24 cellular contexts compared by ENCODE assay signal in the genomic region with DNA sequence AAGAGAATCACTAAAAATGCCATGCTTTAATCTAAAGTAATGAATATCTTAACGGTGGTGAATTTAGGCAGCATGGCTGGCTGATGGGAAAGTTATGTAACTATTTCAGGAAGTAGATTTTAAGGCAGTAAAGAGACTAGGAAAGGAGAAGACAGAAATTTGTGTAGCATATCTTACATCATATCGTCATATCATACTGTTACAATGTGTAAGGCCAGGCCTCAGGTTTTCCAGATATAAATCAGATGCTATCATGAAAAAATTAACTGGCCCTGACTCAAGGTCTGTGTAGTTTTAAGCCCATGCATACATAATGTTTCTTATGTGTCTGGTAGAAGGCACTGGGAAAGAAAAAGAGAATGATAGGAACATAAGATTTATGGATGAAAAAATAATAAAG. TPM values are rescaled to one million over a fixed set of nuclear protein-coding genes. Genes with fewer than 3 reads are reported as not detected.
"Had no signal": no experiment of that assay in that cellular context is flagged by ENCODE, and none has a peak within 500 bp of the region (broad histone marks: within the 10 kb centered on the region; RNA-seq: fewer than 3 reads in every experiment).

No MANE protein-coding gene starts in this region.

- H3K4me1 ChIP-seq: breast epithelium, testis had no signal

- H3K4me1 Mint-ChIP-seq: activated naive CD8-positive, alpha-beta T cell treated with anti-CD3 and anti-CD28 coated beads for 36 hours; central memory CD8-positive, alpha-beta T cell; immature natural killer cell; naive B cell had no signal

- H3K9me3 ChIP-seq: esophagus muscularis mucosa, testis had no signal

- H3K27me3 Mint-ChIP-seq: activated T-cell treated with anti-CD3 and anti-CD28 coated beads, Interleukin-2, amount 50 U/mL, for 24 hours had no signal

- H3K27me3 ChIP-seq: breast epithelium, esophagus muscularis mucosa, hepatocyte, left lung, testis had no signal

- ATAC-seq: effector memory CD8-positive, alpha-beta T cell; left lung; WTC11 had no signal

- DNase-seq: activated CD4-positive, alpha-beta T cell treated with anti-CD3 and anti-CD28 coated beads, Interleukin-2, amount 50 U/mL, for 4 hours; activated CD8-positive, alpha-beta memory T cell treated with anti-CD3 and anti-CD28 coated beads for 24 hours; activated CD8-positive, alpha-beta memory T cell treated with anti-CD3 and anti-CD28 coated beads, Interleukin-2, amount 50 U/mL, for 4 hours; activated naive CD4-positive, alpha-beta T cell treated with Interleukin-2 at 50 U/mL for 16 hours; activated naive CD8-positive, alpha-beta T cell treated with anti-CD3 and anti-CD28 coated beads for 36 hours; activated T-cell treated with anti-CD3 and anti-CD28 coated beads, Interleukin-2, amount 50 U/mL, for 24 hours; amniotic stem cell; effector memory CD8-positive, alpha-beta T cell; glutamatergic neuron; immature natural killer cell; left lung; naive B cell; occipital lobe; stimulated activated CD4-positive, alpha-beta T cell treated with anti-CD3 and anti-CD28 coated beads, Interleukin-4, amount 100 ng/mL, for 1 hour; stimulated activated naive CD4-positive, alpha-beta T cell; testis had no signal

- H3K36me3 Mint-ChIP-seq: activated naive CD8-positive, alpha-beta T cell treated with anti-CD3 and anti-CD28 coated beads for 36 hours; immature natural killer cell; WTC11 had no signal

- H3K9me3 Mint-ChIP-seq: activated T-cell treated with anti-CD3 and anti-CD28 coated beads, Interleukin-2, amount 50 U/mL, for 24 hours; activated T-helper 2 cell treated with anti-CD3 and anti-CD28 coated beads, Interferon-gamma antibody, Interleukin-2, Interleukin-4, amounts not matched to agents 10 μg/mL and 5 μg/mL and 100 μg/mL, durations not matched to agents 14 hours and 24 hours and 36 hours; central memory CD8-positive, alpha-beta T cell; effector memory CD8-positive, alpha-beta T cell had no signal

- H3K36me3 ChIP-seq: breast epithelium, esophagus muscularis mucosa, left lung had no signal

- H3K27ac Mint-ChIP-seq: activated naive CD8-positive, alpha-beta T cell treated with anti-CD3 and anti-CD28 coated beads for 36 hours; activated T-cell treated with anti-CD3 and anti-CD28 coated beads, Interleukin-2, amount 50 U/mL, for 24 hours; activated T-helper 2 cell treated with anti-CD3 and anti-CD28 coated beads, Interferon-gamma antibody, Interleukin-2, Interleukin-4, amounts not matched to agents 10 μg/mL and 5 μg/mL and 100 μg/mL, durations not matched to agents 14 hours and 24 hours and 36 hours; effector memory CD8-positive, alpha-beta T cell; immature natural killer cell; naive B cell; WTC11 had no signal

- H3K27ac ChIP-seq: breast epithelium, esophagus muscularis mucosa, hepatocyte, left lung, testis had no signal

- H3K4me3 ChIP-seq: breast epithelium, esophagus muscularis mucosa, hepatocyte, left lung, lung, testis had no signal

- H3K4me3 Mint-ChIP-seq: activated naive CD8-positive, alpha-beta T cell treated with anti-CD3 and anti-CD28 coated beads for 36 hours; activated T-cell treated with anti-CD3 and anti-CD28 coated beads, Interleukin-2, amount 50 U/mL, for 24 hours; central memory CD8-positive, alpha-beta T cell; effector memory CD8-positive, alpha-beta T cell; immature natural killer cell; naive B cell; neural crest cell; WTC11 had no signal

RNA-seq across cellular contexts. Expression of a gene that starts 8.9 kb away (rescaled TPM):
- total RNA-seq: activated naive CD8-positive, alpha-beta T cell treated with anti-CD3 and anti-CD28 coated beads for 36 hours; activated T-helper 2 cell treated with anti-CD3 and anti-CD28 coated beads, Interferon-gamma antibody, Interleukin-2, Interleukin-4, amounts not matched to agents 10 μg/mL and 5 μg/mL and 100 μg/mL, durations not matched to agents 14 hours and 24 hours and 36 hours; neural crest cell; WTC11 had no signal
- polyA plus RNA-seq: immature natural killer cell had no signal
